Comparison of ENCODE assay signal across 12 cellular contexts in genomic region chr7:134831862-134832261, GRCh38. TPM values are rescaled to one million over a fixed set of nuclear protein-coding genes. Genes with fewer than 3 reads are reported as not detected.
DNase-seq lines count a peak whose midpoint lies in the region; ATAC-seq and TF ChIP-seq lines count a peak whose summit lies in the region.
"Had no signal": no experiment of that assay in that cellular context is flagged by ENCODE, and none has a peak within 500 bp of the region (broad histone marks: within the 10 kb centered on the region; RNA-seq: fewer than 3 reads in every experiment).

No MANE protein-coding gene starts in this region.

- CTCF ChIA-PET in activated naive CD4-positive, alpha-beta T cell treated with anti-CD3 and anti-CD28 coated beads, Interleukin-2, amount 10 ng/mL, durations not matched to agents 7 days and 5 days (lab: Charles Lee): no interaction called here

- no peaks in the 10 kb centered on the region for H3K27me3 Mint-ChIP-seq in activated naive CD4-positive, alpha-beta T cell treated with anti-CD3 and anti-CD28 coated beads, Interleukin-2, amount 10 ng/mL, durations not matched to agents 7 days and 5 days
- peaks cover 0 to 16% (median 11%) of the 10 kb centered on the region in 3 donors for H3K27me3 Mint-ChIP-seq in naive B cell
- H3K27me3 Mint-ChIP-seq: brain had no signal

- TF ChIP-seq CTCF in tibial artery (IDR thresholded peaks at IDR 0.05): no peak

- H3K27ac ChIP-seq in tibial artery: peak overlapping the region; percentile 83 to 89

- H3K27me3 ChIP-seq in tibial artery: no peaks in the 10 kb centered on the region
- H3K27me3 ChIP-seq: ovary had no signal

- H3K9me3 ChIP-seq in tibial artery: no peaks in the 10 kb centered on the region
- H3K9me3 ChIP-seq: ovary had no signal

- DNase-seq in activated naive CD4-positive, alpha-beta T cell treated with anti-CD3 and anti-CD28 coated beads, Interleukin-2, amount 10 ng/mL, durations not matched to agents 7 days and 5 days: no peak
- no peak for DNase-seq in activated naive CD4-positive, alpha-beta T cell treated with anti-CD3 and anti-CD28 coated beads, Interleukin-2, amount 50 U/mL, for 72 hours (ENCODE audit: low spot score in 2 of 2)
- DNase-seq in foreskin melanocyte (peak; percentile 46), naive B cell (no peak), tibial artery (peak; percentile 30 to 84), NCI-H2029 (lab: John Stamatoyannopoulos, UW) (no peak), DMS79 (lab: John Stamatoyannopoulos, UW) (no peak)
- DNase-seq: DMS79 treated with DMSO at 0.1 percent for 48 hours, T-helper 17 cell had no signal

- no peaks in the 10 kb centered on the region for H3K9me3 Mint-ChIP-seq in activated naive CD4-positive, alpha-beta T cell treated with anti-CD3 and anti-CD28 coated beads, Interleukin-2, amount 10 ng/mL, durations not matched to agents 7 days and 5 days
- no peaks in the 10 kb centered on the region for H3K9me3 Mint-ChIP-seq in activated naive CD4-positive, alpha-beta T cell treated with anti-CD3 and anti-CD28 coated beads, Interleukin-2, amount 50 U/mL, for 72 hours
- no peaks in the 10 kb centered on the region for H3K9me3 Mint-ChIP-seq in naive B cell
- H3K9me3 Mint-ChIP-seq: brain had no signal

- no peaks in the 10 kb centered on the region for H3K36me3 Mint-ChIP-seq in activated naive CD4-positive, alpha-beta T cell treated with anti-CD3 and anti-CD28 coated beads, Interleukin-2, amount 10 ng/mL, durations not matched to agents 7 days and 5 days
- no peaks in the 10 kb centered on the region for H3K36me3 Mint-ChIP-seq in activated naive CD4-positive, alpha-beta T cell treated with anti-CD3 and anti-CD28 coated beads, Interleukin-2, amount 50 U/mL, for 72 hours
- no peaks in the 10 kb centered on the region for H3K36me3 Mint-ChIP-seq in naive B cell
- H3K36me3 Mint-ChIP-seq: brain had no signal

- no peaks in the 10 kb centered on the region for H3K4me1 Mint-ChIP-seq in activated naive CD4-positive, alpha-beta T cell treated with anti-CD3 and anti-CD28 coated beads, Interleukin-2, amount 10 ng/mL, durations not matched to agents 7 days and 5 days
- no peaks in the 10 kb centered on the region for H3K4me1 Mint-ChIP-seq in naive B cell
- H3K4me1 Mint-ChIP-seq: T-helper 17 cell had no signal

- H3K27ac Mint-ChIP-seq in activated naive CD4-positive, alpha-beta T cell treated with anti-CD3 and anti-CD28 coated beads, Interleukin-2, amount 10 ng/mL, durations not matched to agents 7 days and 5 days: no peak overlapping the region
- H3K27ac Mint-ChIP-seq in activated naive CD4-positive, alpha-beta T cell treated with anti-CD3 and anti-CD28 coated beads, Interleukin-2, amount 50 U/mL, for 72 hours: peak overlapping the region in 1 of 2 donors; percentile 62
- peak overlapping the region in 3 of 6 donors; percentile 60 to 95 (median 91) for H3K27ac Mint-ChIP-seq in naive B cell
- H3K27ac Mint-ChIP-seq: brain, T-helper 17 cell had no signal

- peak overlapping the region in 1 of 2 donors; percentile 11 for H3K4me3 ChIP-seq in tibial artery
- H3K4me3 ChIP-seq: ovary had no signal

- intact Hi-C loops in tibial artery (cut with DNase I; ENCODE audit: low total_unique reads): loop anchor here (10.0 kb wide), 1 partner anchor 137 kb away; no protein-coding TSS in a partner anchor

- H3K4me1 ChIP-seq in tibial artery: peaks cover 0 to 96% (median 53%) of the 10 kb centered on the region in 4 donors

- no peaks in the 10 kb centered on the region for H3K36me3 ChIP-seq in tibial artery
- H3K36me3 ChIP-seq: ovary had no signal

- peak overlapping the region; percentile 25 for H3K4me3 Mint-ChIP-seq in activated naive CD4-positive, alpha-beta T cell treated with anti-CD3 and anti-CD28 coated beads, Interleukin-2, amount 10 ng/mL, durations not matched to agents 7 days and 5 days
- H3K4me3 Mint-ChIP-seq in naive B cell: peak overlapping the region in 6 of 8 donors; percentile 6 to 65 (median 50)
- H3K4me3 Mint-ChIP-seq: brain, T-helper 17 cell had no signal

- no peak for ATAC-seq in activated naive CD4-positive, alpha-beta T cell treated with anti-CD3 and anti-CD28 coated beads, Interleukin-2, amount 50 U/mL, for 72 hours
- ATAC-seq in naive B cell (ENCODE audit: low read depth in 2 of 2): no peak
- ATAC-seq in GM18873 (IDR thresholded peaks at IDR 0.05; ENCODE audit: low FRiP score, unreplicated experiment): no peak
- ATAC-seq: T-helper 17 cell had no signal

RNA-seq across cellular contexts. Expression of gene CALD1, which starts 52.4 kb away (rescaled TPM):
- total RNA-seq in activated naive CD4-positive, alpha-beta T cell treated with anti-CD3 and anti-CD28 coated beads, Interleukin-2, amount 50 U/mL, for 72 hours: 10 to 100 TPM in 1 of 2 donors, 1 to 10 TPM in 1; 5.9 to 15.4 TPM
- 1 to 10 TPM in 2 of 6 donors, under 1 TPM in 3, not detected in 1; 0.12 to 1.3 (median 0.64) TPM for polyA plus RNA-seq in naive B cell (ENCODE audit: low read depth in 6 of 6)

Comparison
In these comparisons a context has a peak if more than half of its experiments do, and no peak if none do; other contexts are left out.
1. DNase-seq: peak in foreskin melanocyte (single experiment) and tibial artery (2 of 2); none in activated naive CD4-positive, alpha-beta T cell treated with anti-CD3 and anti-CD28 coated beads, Interleukin-2, amount 10 ng/mL, durations not matched to agents 7 days and 5 days (single experiment), activated naive CD4-positive, alpha-beta T cell treated with anti-CD3 and anti-CD28 coated beads, Interleukin-2, amount 50 U/mL, for 72 hours (0 of 2), naive B cell (single experiment), NCI-H2029 (single experiment) and DMS79 (single experiment).